In the genomic region with DNA sequence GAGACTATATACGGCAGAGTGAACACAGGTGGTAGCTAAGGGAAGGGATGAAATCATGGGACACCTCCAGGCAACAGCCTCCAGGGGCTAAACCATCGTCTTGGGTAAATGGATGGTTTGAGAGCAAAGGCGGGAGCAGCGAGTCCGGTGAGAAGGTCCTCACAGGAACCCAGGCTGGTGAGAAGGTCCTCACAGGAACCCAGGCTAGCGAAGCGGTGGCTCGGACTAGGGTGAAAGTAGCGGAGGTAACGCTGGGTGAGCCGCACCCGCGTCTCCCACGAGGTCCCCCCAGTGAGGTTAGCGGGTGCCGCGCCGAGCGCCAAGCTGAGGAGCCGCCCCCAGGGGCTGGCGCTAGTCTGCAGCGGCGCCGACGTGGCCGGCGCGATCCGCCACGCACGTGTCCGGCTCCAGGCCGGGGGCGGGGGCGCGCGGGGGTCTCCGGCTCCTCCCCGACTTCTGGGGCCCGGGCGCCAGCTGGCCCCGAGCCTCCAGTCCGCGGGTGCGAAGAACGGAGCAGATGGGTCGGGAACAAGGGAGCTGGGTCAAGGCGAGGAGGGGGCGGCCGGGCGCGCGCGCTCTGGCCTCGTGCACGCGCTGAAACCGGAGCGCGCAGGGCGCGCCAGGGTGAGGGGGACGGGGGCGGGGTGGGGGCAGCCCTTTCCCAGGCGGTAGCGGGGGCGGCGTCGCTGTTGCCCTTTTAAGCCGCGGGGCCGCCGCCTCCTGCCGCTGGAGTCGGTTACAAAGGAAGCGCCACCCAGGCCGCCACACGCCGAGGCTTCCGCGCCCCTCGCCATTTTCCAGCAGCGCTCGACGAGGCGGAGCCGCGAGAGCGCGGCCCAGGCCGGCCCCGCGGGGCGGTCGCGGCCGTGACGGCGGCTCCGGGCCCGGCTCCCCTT, we compare ENCODE assay signal across 8 cellular contexts. TPM values are rescaled to one million over a fixed set of nuclear protein-coding genes. Genes with fewer than 3 reads are reported as not detected.
A peak's percentile ranks its signal among the peaks of the same experiment; 100 is the strongest.
DNase-seq lines count a peak whose midpoint lies in the region; FAIRE-seq and TF ChIP-seq lines count a peak whose summit lies in the region.

A gene (plus strand): TSS at position 726 of the 896 bp plus-strand sequence. CDS start 220 bp downstream, outside the sequence.

- peaks cover 3% of the 10 kb centered on the region for H3K9me3 Mint-ChIP-seq in astrocyte (ENCODE audit: unreplicated experiment)

- in situ Hi-C loops in HAP-1 (cut with MboI; ENCODE audit: low sequenced_read_pairs), result no loop called here

- peaks cover 29% of the 10 kb centered on the region for H3K4me1 Mint-ChIP-seq in astrocyte (ENCODE audit: low read depth, unreplicated experiment)

- H3K9ac ChIP-seq in astrocyte (ENCODE audit: low read length), result peak within 1 kb of the TSS; percentile 92

- peaks cover 40% of the 10 kb centered on the region for H3K4me1 ChIP-seq in HAP-1
- peaks cover 15% of the 10 kb centered on the region for H3K4me1 ChIP-seq in astrocyte (ENCODE audit: insufficient read depth, low read length)
- peaks cover 29% of the 10 kb centered on the region for H3K4me1 ChIP-seq in hepatocyte (ENCODE audit: insufficient read depth)

- peaks cover 5% of the 10 kb centered on the region; the same call in 1 of the 2 replicates for H3K36me3 ChIP-seq in HAP-1 (replicated peaks)
- H3K36me3 ChIP-seq in astrocyte (ENCODE audit: insufficient read depth, low read length), result no peaks in the 10 kb centered on the region
- H3K36me3 ChIP-seq in hepatocyte (replicated peaks; ENCODE audit: insufficient read depth, low read depth), result no peaks in the 10 kb centered on the region

- H3K9me2 ChIP-seq in hepatocyte (replicated peaks; ENCODE audit: insufficient read depth), result no peaks in the 10 kb centered on the region

- DNase-seq in ELR (ENCODE audit: low read depth), result peak; percentile 72
- peak; percentile 91 to 97 for DNase-seq in HAP-1 (ENCODE audit: low spot score in 2 of 2)
- peak; percentile 58 for DNase-seq in NCI-H1048 (lab: John Stamatoyannopoulos, UW)
- peak; percentile 65 for DNase-seq in T-helper 9 cell
- peak; percentile 56 for DNase-seq in astrocyte (ENCODE audit: low read depth)
- DNase-seq in hepatocyte (ENCODE audit: low spot score), result peak; percentile 88
- no peak for DNase-seq in retinal pigment epithelial cell (ENCODE audit: low read depth)
- DNase-seq in DMS153 (lab: John Stamatoyannopoulos, UW), result no peak

- H3K4me2 ChIP-seq in astrocyte (ENCODE audit: low read length) (peak within 1 kb of the TSS; percentile 98), hepatocyte (peak within 1 kb of the TSS; percentile 84)

- no peaks in the 10 kb centered on the region for H3K9me3 ChIP-seq in HAP-1
- H3K9me3 ChIP-seq in astrocyte (ENCODE audit: insufficient read depth, low read depth, low read length), result no peaks in the 10 kb centered on the region
- H3K9me3 ChIP-seq in hepatocyte (ENCODE audit: low read depth), result no peaks in the 10 kb centered on the region

- H2AFZ ChIP-seq in astrocyte (ENCODE audit: low read depth, low read length) (peak within 1 kb of the TSS; percentile 85), hepatocyte (peak within 1 kb of the TSS; percentile 86)

- peak within 1 kb of the TSS; percentile 77 for H3K27ac Mint-ChIP-seq in astrocyte (ENCODE audit: unreplicated experiment)

- TF ChIP-seq CTCF in astrocyte (IDR thresholded peaks at IDR 0.05; ENCODE audit: insufficient read depth, low read depth, low read length), result no peak
- TF ChIP-seq CTCF in hepatocyte (IDR thresholded peaks at IDR 0.05; ENCODE audit: poor library complexity), result no peak
- TF ChIP-seq CTCF in retinal pigment epithelial cell (conservative IDR thresholded peaks at IDR 0.05; ENCODE audit: low read depth, low read length), result no peak

- H3K27ac ChIP-seq in astrocyte (ENCODE audit: low read depth, low read length) (peak within 1 kb of the TSS; percentile 65), hepatocyte (peak within 1 kb of the TSS; percentile 92)

- H3K36me3 Mint-ChIP-seq in astrocyte (ENCODE audit: low read depth, unreplicated experiment), result peaks cover 5% of the 10 kb centered on the region

- WGBS in hepatocyte (ENCODE audit: low lambda C conversion rate, missing lambda C conversion rate), result 2% methylated on average over 53 of the region's 101 CpGs

- H3K79me2 ChIP-seq in astrocyte (ENCODE audit: insufficient read depth, low read length) (peaks cover 40% of the 10 kb centered on the region), hepatocyte (peaks cover 35% of the 10 kb centered on the region)

- H4K20me1 ChIP-seq in astrocyte (ENCODE audit: insufficient read depth, low read length) (peaks cover 38% of the 10 kb centered on the region), hepatocyte (ENCODE audit: insufficient read depth, poor library complexity, severe bottlenecking) (peaks cover 31% of the 10 kb centered on the region)

- FAIRE-seq in astrocyte (lab: Jason Lieb, UNC), result no peak

- H3K4me3 ChIP-seq in HAP-1, result peak within 1 kb of the TSS; percentile 76
- peak within 1 kb of the TSS; percentile 89 for H3K4me3 ChIP-seq in astrocyte (ENCODE audit: insufficient read depth, low read depth, low read length)
- H3K4me3 ChIP-seq in hepatocyte, result peak within 1 kb of the TSS; percentile 64
- peak within 1 kb of the TSS; percentile 86 for H3K4me3 ChIP-seq in retinal pigment epithelial cell (ENCODE audit: low read length)

- H3K4me3 Mint-ChIP-seq in astrocyte (ENCODE audit: unreplicated experiment), result peak within 1 kb of the TSS; percentile 99

- H3K27me3 Mint-ChIP-seq in astrocyte (ENCODE audit: low read depth, unreplicated experiment), result no peaks in the 10 kb centered on the region

- no peaks in the 10 kb centered on the region for H3K27me3 ChIP-seq in HAP-1 (ENCODE audit: low read depth)
- no peaks in the 10 kb centered on the region for H3K27me3 ChIP-seq in astrocyte (ENCODE audit: insufficient read depth, low read length)
- H3K27me3 ChIP-seq in hepatocyte, result no peaks in the 10 kb centered on the region

RNA-seq across cellular contexts. Expression of the gene that starts here (rescaled TPM):
- 44.2 and 47.7 TPM in 2 replicates for total RNA-seq in astrocyte
- 50.9 TPM in 2 replicates for total RNA-seq in hepatocyte
- 27.9 and 30.7 TPM in 2 replicates for polyA plus RNA-seq in hepatocyte

Comparison
In these comparisons a context has a peak if more than half of its experiments do, and no peak if none do; other contexts are left out.
1. DNase-seq: peak in ELR (single experiment), HAP-1 (2 of 2), NCI-H1048 (single experiment), T-helper 9 cell (single experiment), astrocyte (single experiment) and hepatocyte (single experiment); none in retinal pigment epithelial cell (single experiment) and DMS153 (single experiment).
2. Peak in every context shown above with its lines, with median percentiles within 50 percentile points of each other: H3K4me3 ChIP-seq.